Comparison of ENCODE assay signal across 8 cellular contexts in genomic region chr19:23560051-23560450, GRCh38.
"Had no signal": no experiment of that assay in that cellular context is flagged by ENCODE, and none has a peak within 500 bp of the region (broad histone marks: within the 10 kb centered on the region; RNA-seq: fewer than 3 reads in every experiment).

No MANE protein-coding gene starts in this region.

- DNase-seq: GDM1, GF-D8 had no signal

- FAIRE-seq: G401.6, GM12878, GM12891, GM12892, GM18507, GM19239 had no signal

- ATAC-seq: GM12878 had no signal

- H3K4me3 ChIP-seq: GM12878 had no signal
